Comparison of ENCODE assay signal across 8 cellular contexts in genomic region chr11:82718307-82718706, GRCh38. TPM values are rescaled to one million over a fixed set of nuclear protein-coding genes. Genes with fewer than 3 reads are reported as not detected.
DNase-seq lines count a peak whose midpoint lies in the region; ATAC-seq and TF ChIP-seq lines count a peak whose summit lies in the region.

No MANE protein-coding gene starts in this region.

- BruUV-seq in OCI-LY7 (replicated peaks; lab: Mats Ljungman, UMichigan): no TSS peak

- H3K4me2 ChIP-seq in OCI-LY7 (ENCODE audit: low read length): no peak overlapping the region

- 31% methylated on average over 5 of the region's 5 CpGs for WGBS in liver

- H3K27ac ChIP-seq in OCI-LY7 (ENCODE audit: low read depth, low read length, poor library complexity, severe bottlenecking) (no peak overlapping the region), liver (ENCODE audit: low read depth in 1 of 2, low read length in 2 of 2) (no peak overlapping the region), upper lobe of right lung (no peak overlapping the region)

- no peaks in the 10 kb centered on the region for H3K79me2 ChIP-seq in OCI-LY7 (ENCODE audit: insufficient read depth, low read depth, low read length)

- H2AFZ ChIP-seq in OCI-LY7 (ENCODE audit: low read length): no peak overlapping the region

- H3K27me3 ChIP-seq in liver (ENCODE audit: control insufficient read depth in 4 of 4, insufficient read depth in 4 of 4, low read length in 3 of 4) (peaks cover 0 to 3% (median 1%) of the 10 kb centered on the region in 4 donors), upper lobe of right lung (peaks cover 9% of the 10 kb centered on the region)

- no peaks in the 10 kb centered on the region for H4K20me1 ChIP-seq in OCI-LY7 (ENCODE audit: insufficient read depth, low read length)

- no peak overlapping the region for H3K9ac ChIP-seq in liver (ENCODE audit: low read depth in 1 of 2, low read length in 2 of 2)

- ATAC-seq in HG03442 (IDR thresholded peaks at IDR 0.05; ENCODE audit: unreplicated experiment): peak; percentile 56
- peak; percentile 70 for ATAC-seq in upper lobe of right lung

- DNase-seq in AG08396 (ENCODE audit: low spot score) (peak; percentile 59), OCI-LY7 (ENCODE audit: low spot score) (peak; percentile 41), choroid plexus epithelial cell (ENCODE audit: low read depth) (peak; percentile 79), upper lobe of right lung (no peak), T1000 (lab: John Stamatoyannopoulos, UW) (no peak)

- intact Hi-C loops in OCI-LY7 (cut with micrococcal nuclease; ENCODE audit: unreplicated experiment) (loop anchor here (1.0 to 5.0 kb wide), 3 partner anchors 146 to 1102 kb away; no protein-coding TSS in a partner anchor), upper lobe of right lung (cut with DNase I) (no loop called here)

- peak; percentile 79 to 85 for TF ChIP-seq RAD21 in liver (IDR thresholded peaks at IDR 0.05)

- POLR2A ChIA-PET in OCI-LY7 (lab: Charles Lee): interaction anchor here (0.8 kb wide), 1 partner anchor 205 kb away, joined by 3 read pairs; no protein-coding TSS in a partner anchor

- H3K9me2 ChIP-seq in OCI-LY7 (ENCODE audit: insufficient read depth, low read length): no peaks in the 10 kb centered on the region

- CTCF ChIA-PET in OCI-LY7 (lab: Charles Lee; ENCODE audit: unreplicated experiment): no interaction called here

- H3K36me3 ChIP-seq in OCI-LY7 (ENCODE audit: insufficient read depth, low read length) (no peaks in the 10 kb centered on the region), liver (ENCODE audit: control insufficient read depth in 4 of 4, insufficient read depth in 3 of 4, low read depth in 1 of 4, low read length in 3 of 4) (no peaks in the 10 kb centered on the region), upper lobe of right lung (no peaks in the 10 kb centered on the region)

- TF ChIP-seq CTCF in GM12873 (IDR thresholded peaks at IDR 0.05; ENCODE audit: insufficient read depth, low read depth, low read length, missing control alignments) (peak; percentile 80), OCI-LY7 (conservative IDR thresholded peaks at IDR 0.05; ENCODE audit: low read length) (peak; percentile 89), choroid plexus epithelial cell (conservative IDR thresholded peaks at IDR 0.05; ENCODE audit: low read depth, low read length) (peak; percentile 83), liver (IDR thresholded peaks at IDR 0.05; ENCODE audit: low read depth, low read length, missing input control) (peak; percentile 67), upper lobe of right lung (IDR thresholded peaks at IDR 0.05) (peak; percentile 66)

- H3K9me3 ChIP-seq in OCI-LY7 (ENCODE audit: low read length) (no peaks in the 10 kb centered on the region), liver (ENCODE audit: control insufficient read depth in 4 of 4, low read length in 3 of 4) (no peaks in the 10 kb centered on the region), upper lobe of right lung (no peaks in the 10 kb centered on the region)

- H3K4me1 ChIP-seq in OCI-LY7 (ENCODE audit: insufficient read depth, low read length, poor library complexity, severe bottlenecking) (no peaks in the 10 kb centered on the region), liver (ENCODE audit: control insufficient read depth in 4 of 4, insufficient read depth in 4 of 4, low read length in 3 of 4) (no peaks in the 10 kb centered on the region), upper lobe of right lung (no peaks in the 10 kb centered on the region)

- H3K4me3 ChIP-seq in OCI-LY7 (ENCODE audit: low read depth, low read length, poor library complexity, severe bottlenecking): no peak overlapping the region
- H3K4me3 ChIP-seq in choroid plexus epithelial cell (ENCODE audit: low read depth, low read length): no peak overlapping the region
- no peak overlapping the region for H3K4me3 ChIP-seq in liver (ENCODE audit: low read depth in 1 of 3, low read length in 3 of 3)
- H3K4me3 ChIP-seq in upper lobe of right lung: no peak overlapping the region

TF ChIP-seq in liver, 16 proteins besides CTCF, POLR2A, EP300 and RAD21:
- TF ChIP-seq JUND (IDR thresholded peaks at IDR 0.05) (no peak), ATF3 (IDR thresholded peaks at IDR 0.05) (no peak), GABPA (IDR thresholded peaks at IDR 0.05 in 1 of 2, conservative IDR thresholded peaks at IDR 0.05 in 1 of 2) (no peak), EGR1 (IDR thresholded peaks at IDR 0.05; ENCODE audit: low read depth in 2 of 2) (no peak)

RNA-seq across cellular contexts. Expression of gene FAM181B, which starts 15.4 kb away (rescaled TPM):
- total RNA-seq in OCI-LY7 (2014; rRNA removed; shearing (Covaris generic)): not detected in 2 replicates
- total RNA-seq in OCI-LY7 (2022): not detected in 2 replicates
- under 1 TPM in 1 of 2 donors, not detected in 1; under 0.01 TPM for total RNA-seq in liver
- polyA plus RNA-seq in liver: under 1 TPM in 1 of 2 donors, not detected in 1; 0.03 TPM
- total RNA-seq in upper lobe of right lung: 0.12 TPM

Comparison
In these comparisons a context has a peak if more than half of its experiments do, and no peak if none do; other contexts are left out.
1. DNase-seq: peak in AG08396 (single experiment), OCI-LY7 (single experiment) and choroid plexus epithelial cell (single experiment); none in upper lobe of right lung (single experiment) and T1000 (single experiment).
2. Peak in every context shown above with its lines, with median percentiles within 50 percentile points of each other: CTCF ChIP-seq.